ENCODE assay signal across 11 cellular contexts in the genomic region with DNA sequence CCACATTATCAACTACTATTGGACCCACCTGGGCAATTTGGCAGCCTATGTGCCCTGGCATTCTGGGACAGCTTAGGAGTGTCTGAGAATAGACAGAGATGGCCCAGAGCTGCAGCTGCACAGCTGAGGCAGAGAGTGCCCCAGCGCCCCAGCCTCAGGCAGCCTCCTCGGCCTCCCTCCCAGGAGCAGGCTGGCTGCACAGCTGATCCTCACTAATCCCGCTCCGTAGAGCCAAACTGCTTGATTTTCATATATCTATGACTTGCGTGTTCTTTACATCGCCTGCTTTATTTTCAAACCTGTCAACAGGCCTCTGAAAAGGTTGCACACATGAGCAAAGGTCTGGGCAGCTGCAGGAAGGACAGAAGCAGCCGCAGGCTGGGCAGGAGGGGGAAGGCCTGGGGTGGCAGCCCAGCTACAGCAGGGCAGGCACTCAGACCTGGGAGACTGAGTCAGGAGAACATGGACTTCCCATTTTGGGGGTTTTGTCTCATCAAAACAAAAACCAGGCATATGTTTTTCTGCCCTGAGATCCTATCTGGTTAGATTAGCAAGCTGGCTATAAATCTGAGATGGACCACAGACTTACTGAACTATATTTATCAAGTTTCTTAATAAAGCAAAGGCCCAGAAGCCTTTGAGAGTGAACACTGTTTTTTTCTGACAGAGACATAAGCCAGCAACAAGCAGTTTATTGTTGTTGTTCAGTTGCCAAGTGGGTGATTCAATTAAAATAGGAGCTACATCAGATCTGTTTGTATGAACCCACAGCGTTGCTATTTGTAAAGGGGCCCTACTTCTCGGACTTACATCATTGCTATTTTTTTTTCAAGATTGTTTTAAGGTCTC.
DNase-seq lines count a peak whose midpoint lies in the region; ATAC-seq lines count a peak whose summit lies in the region.
"Had no signal": no experiment of that assay in that cellular context is flagged by ENCODE, and none has a peak within 500 bp of the region (broad histone marks: within the 10 kb centered on the region; RNA-seq: fewer than 3 reads in every experiment).

No MANE protein-coding gene starts in this region.

- peaks cover 0 to 7% (median 4%) of the 10 kb centered on the region in 3 donors for H3K4me1 Mint-ChIP-seq in T-cell

- no peak overlapping the region for H3K4me3 Mint-ChIP-seq in T-cell
- H3K4me3 Mint-ChIP-seq: activated naive CD8-positive, alpha-beta T cell had no signal

- H3K4me3 ChIP-seq in MG63 (no peak overlapping the region), muscle layer of duodenum (ENCODE audit: low read depth in 1 of 2, low read length in 2 of 2) (no peak overlapping the region)

- H3K9me3 ChIP-seq in MG63 = no peaks in the 10 kb centered on the region
- no peaks in the 10 kb centered on the region for H3K9me3 ChIP-seq in muscle layer of duodenum (ENCODE audit: control insufficient read depth in 1 of 2, low read length in 2 of 2)

- H3K27ac ChIP-seq in muscle layer of duodenum (ENCODE audit: low read length) = peak overlapping the region; percentile 87
- H3K27ac ChIP-seq: KMS-11 had no signal

- no peaks in the 10 kb centered on the region for H3K27me3 ChIP-seq in MG63
- H3K27me3 ChIP-seq in muscle layer of duodenum (ENCODE audit: low read depth, low read length) = no peaks in the 10 kb centered on the region

- H3K36me3 ChIP-seq in MG63 (no peaks in the 10 kb centered on the region), muscle layer of duodenum (ENCODE audit: control insufficient read depth in 1 of 2, insufficient read depth in 2 of 2, low read length in 2 of 2) (no peaks in the 10 kb centered on the region)

- no peak overlapping the region for H3K27ac Mint-ChIP-seq in T-cell
- H3K27ac Mint-ChIP-seq in activated naive CD4-positive, alpha-beta T cell treated with anti-CD3 and anti-CD28 coated beads, Interleukin-2, amount 50 U/mL, for 72 hours = no peak overlapping the region
- H3K27ac Mint-ChIP-seq: activated naive CD8-positive, alpha-beta T cell had no signal

- H3K36me3 Mint-ChIP-seq in T-cell = no peaks in the 10 kb centered on the region
- no peaks in the 10 kb centered on the region for H3K36me3 Mint-ChIP-seq in activated naive CD4-positive, alpha-beta T cell treated with anti-CD3 and anti-CD28 coated beads, Interleukin-2, amount 50 U/mL, for 72 hours
- H3K36me3 Mint-ChIP-seq: activated naive CD8-positive, alpha-beta T cell had no signal

- no peak for ATAC-seq in T-cell (replicated peaks in 1 of 4)
- no peak for ATAC-seq in activated naive CD4-positive, alpha-beta T cell treated with anti-CD3 and anti-CD28 coated beads, Interleukin-2, amount 50 U/mL, for 72 hours
- no peak for ATAC-seq in GM21381 (IDR thresholded peaks at IDR 0.05; ENCODE audit: unreplicated experiment)

- H3K9me3 Mint-ChIP-seq in T-cell = no peaks in the 10 kb centered on the region
- H3K9me3 Mint-ChIP-seq in activated naive CD4-positive, alpha-beta T cell treated with anti-CD3 and anti-CD28 coated beads, Interleukin-2, amount 50 U/mL, for 72 hours = no peaks in the 10 kb centered on the region

- DNase-seq in A172 (ENCODE audit: low spot score) (peak; percentile 57), MG63 (peak; percentile 34), fibroblast of gingiva (ENCODE audit: low read depth) (peak; percentile 92), T-cell (no peak), germinal center (ENCODE audit: low spot score) (no peak)
- DNase-seq in activated naive CD4-positive, alpha-beta T cell treated with anti-CD3 and anti-CD28 coated beads, Interleukin-2, amount 50 U/mL, for 72 hours (ENCODE audit: low spot score in 2 of 2) = no peak
- DNase-seq: ACHN had no signal

- POLR2A ChIA-PET in T-cell (lab: Charles Lee) = no interaction called here

- CTCF ChIA-PET in T-cell (lab: Charles Lee) = interaction anchor here in 1 of 2 donors (0.6 kb wide), 1 partner anchor 567 kb away, joined by 3 read pairs; no protein-coding TSS in a partner anchor

- H3K27me3 Mint-ChIP-seq in T-cell = no peaks in the 10 kb centered on the region
- H3K27me3 Mint-ChIP-seq: activated naive CD8-positive, alpha-beta T cell had no signal

- H3K4me1 ChIP-seq in muscle layer of duodenum (ENCODE audit: control insufficient read depth in 1 of 2, insufficient read depth in 2 of 2, low read length in 2 of 2) = peaks cover 0 to 16% of the 10 kb centered on the region in 2 donors

Comparison
In these comparisons a context has a peak if more than half of its experiments do, and no peak if none do; other contexts are left out.
1. DNase-seq: peak in A172 (single experiment), MG63 (single experiment) and fibroblast of gingiva (single experiment); none in T-cell (0 of 34), activated naive CD4-positive, alpha-beta T cell treated with anti-CD3 and anti-CD28 coated beads, Interleukin-2, amount 50 U/mL, for 72 hours (0 of 2) and germinal center (single experiment).